Comparison of ENCODE assay signal across 15 cellular contexts in genomic region chr17:7133916-7134315, GRCh38. TPM values are rescaled to one million over a fixed set of nuclear protein-coding genes. Genes with fewer than 3 reads are reported as not detected.
DNase-seq lines count a peak whose midpoint lies in the region; ATAC-seq and TF ChIP-seq lines count a peak whose summit lies in the region.
"Had no signal": no experiment of that assay in that cellular context is flagged by ENCODE, and none has a peak within 500 bp of the region (broad histone marks: within the 10 kb centered on the region; RNA-seq: fewer than 3 reads in every experiment).

No MANE protein-coding gene starts in this region.

- no peaks in the 10 kb centered on the region for H3K9me3 ChIP-seq in thyroid gland

- no peak for TF ChIP-seq CTCF in natural killer cell (IDR thresholded peaks at IDR 0.05)
- TF ChIP-seq CTCF in type B pancreatic cell (conservative IDR thresholded peaks at IDR 0.05) = no peak
- no peak for TF ChIP-seq CTCF in thyroid gland (IDR thresholded peaks at IDR 0.05)

- H3K4me1 ChIP-seq in thyroid gland = peaks cover 3 to 5% of the 10 kb centered on the region in 2 donors

- DNase-seq in natural killer cell treated with Interleukin-12 subunit alpha and Interleukin-12 subunit beta and Interleukin-15 and Interleukin-18, amount 100 ng/mL, for 72 hours (ENCODE audit: low spot score) = no peak
- no peak for DNase-seq in natural killer cell
- DNase-seq in T-cell = no peak
- DNase-seq in islet precursor cell = peak; percentile 57
- no peak for DNase-seq in type B pancreatic cell (ENCODE audit: extremely low spot score, unreplicated experiment)
- no peak for DNase-seq in SW480 (ENCODE audit: low spot score)
- DNase-seq in thyroid gland = no peak
- no peak for DNase-seq in effector memory CD8-positive, alpha-beta T cell
- DNase-seq: activated gamma-delta T cell, brain microvascular endothelial cell, hypothalamus, SIG-M5 had no signal

- H3K4me3 ChIP-seq in thyroid gland (replicated peaks in 1 of 3) = no peak overlapping the region
- H3K4me3 ChIP-seq: GM23248 had no signal

- no peak for ATAC-seq in natural killer cell treated with Interleukin-12 subunit alpha and Interleukin-12 subunit beta and Interleukin-15 and Interleukin-18, amount 100 ng/mL, for 72 hours
- ATAC-seq in natural killer cell (no peak), T-cell (replicated peaks in 1 of 4) (no peak)
- ATAC-seq in effector memory CD8-positive, alpha-beta T cell (replicated peaks) = no peak

- POLR2A ChIA-PET in T-cell (lab: Charles Lee) = interaction anchor here in 1 of 2 donors (0.6 to 1.2 kb wide), 3 partner anchors 17 to 354 kb away, joined by 3 to 12 read pairs (median 7); no protein-coding TSS in a partner anchor

- peak overlapping the region in 1 of 2 donors; percentile 84 for H3K27ac Mint-ChIP-seq in natural killer cell treated with Interleukin-12 subunit alpha and Interleukin-12 subunit beta and Interleukin-15 and Interleukin-18, amount 100 ng/mL, for 72 hours
- H3K27ac Mint-ChIP-seq in natural killer cell (peak overlapping the region in 1 of 2 donors; percentile 33), T-cell (peak overlapping the region in 1 of 2 donors; percentile 49), type B pancreatic cell (peak overlapping the region; percentile 46)
- no peak overlapping the region for H3K27ac Mint-ChIP-seq in effector memory CD8-positive, alpha-beta T cell
- H3K27ac Mint-ChIP-seq: activated CD4-positive, alpha-beta memory T cell treated with anti-CD3 and anti-CD28 coated beads for 36 hours had no signal

- H3K36me3 ChIP-seq in thyroid gland = no peaks in the 10 kb centered on the region
- H3K36me3 ChIP-seq: brain microvascular endothelial cell had no signal

- no peak for TF ChIP-seq POLR2A in thyroid gland (IDR thresholded peaks at IDR 0.05)

- H3K27me3 ChIP-seq in thyroid gland = no peaks in the 10 kb centered on the region

- peaks cover 9 to 10% of the 10 kb centered on the region in 2 donors for H3K27me3 Mint-ChIP-seq in natural killer cell treated with Interleukin-12 subunit alpha and Interleukin-12 subunit beta and Interleukin-15 and Interleukin-18, amount 100 ng/mL, for 72 hours
- H3K27me3 Mint-ChIP-seq in natural killer cell (ENCODE audit: low read depth in 2 of 2) (peaks cover 19 to 32% of the 10 kb centered on the region in 2 donors), T-cell (peaks cover 0 to 5% of the 10 kb centered on the region in 2 donors), type B pancreatic cell (peaks cover 3% of the 10 kb centered on the region)
- peaks cover 4 to 44% of the 10 kb centered on the region in 2 donors for H3K27me3 Mint-ChIP-seq in effector memory CD8-positive, alpha-beta T cell

- CTCF ChIA-PET in T-cell (lab: Charles Lee) = interaction anchor here (0.7 to 3.0 kb wide), 8 partner anchors 81 to 799 kb away, joined by 3 to 48 read pairs (median 4); partner anchors contain the start of genes SLC16A11 (in 1 of the 2) and SLC16A13 (in 1 of the 2)

- no peaks in the 10 kb centered on the region for H3K9me3 Mint-ChIP-seq in natural killer cell treated with Interleukin-12 subunit alpha and Interleukin-12 subunit beta and Interleukin-15 and Interleukin-18, amount 100 ng/mL, for 72 hours
- no peaks in the 10 kb centered on the region for H3K9me3 Mint-ChIP-seq in natural killer cell
- H3K9me3 Mint-ChIP-seq in T-cell = no peaks in the 10 kb centered on the region
- H3K9me3 Mint-ChIP-seq in type B pancreatic cell = no peaks in the 10 kb centered on the region
- H3K9me3 Mint-ChIP-seq in effector memory CD8-positive, alpha-beta T cell = no peaks in the 10 kb centered on the region
- H3K9me3 Mint-ChIP-seq: activated CD4-positive, alpha-beta memory T cell treated with anti-CD3 and anti-CD28 coated beads for 36 hours had no signal

- 76 to 83% methylated on average over 16 to 20 of the region's 20 CpGs for WGBS in thyroid gland, 2 donors

- intact Hi-C loops in natural killer cell (cut with micrococcal nuclease) = no loop called here
- intact Hi-C loops in thyroid gland (cut with DNase I) = no loop called here

- H3K27ac ChIP-seq in thyroid gland = no peak overlapping the region
- H3K27ac ChIP-seq: brain microvascular endothelial cell, GM23248 had no signal

- peaks cover 12 to 23% of the 10 kb centered on the region in 2 donors for H3K4me1 Mint-ChIP-seq in natural killer cell treated with Interleukin-12 subunit alpha and Interleukin-12 subunit beta and Interleukin-15 and Interleukin-18, amount 100 ng/mL, for 72 hours (ENCODE audit: low read depth in 2 of 2)
- H3K4me1 Mint-ChIP-seq in natural killer cell (peaks cover 12 to 13% of the 10 kb centered on the region in 2 donors), T-cell (peaks cover 25 to 32% (median 28%) of the 10 kb centered on the region in 3 donors), type B pancreatic cell (ENCODE audit: unreplicated experiment) (peaks cover 18% of the 10 kb centered on the region)
- H3K4me1 Mint-ChIP-seq in effector memory CD8-positive, alpha-beta T cell (ENCODE audit: low read depth in 2 of 2) = peaks cover 8 to 9% of the 10 kb centered on the region in 2 donors

- H3K36me3 Mint-ChIP-seq in natural killer cell treated with Interleukin-12 subunit alpha and Interleukin-12 subunit beta and Interleukin-15 and Interleukin-18, amount 100 ng/mL, for 72 hours = no peaks in the 10 kb centered on the region
- H3K36me3 Mint-ChIP-seq in natural killer cell (no peaks in the 10 kb centered on the region), T-cell (no peaks in the 10 kb centered on the region), type B pancreatic cell (no peaks in the 10 kb centered on the region)
- H3K36me3 Mint-ChIP-seq in effector memory CD8-positive, alpha-beta T cell (ENCODE audit: insufficient read depth) = no peaks in the 10 kb centered on the region
- H3K36me3 Mint-ChIP-seq: activated CD4-positive, alpha-beta memory T cell treated with anti-CD3 and anti-CD28 coated beads for 36 hours had no signal

- H3K4me3 Mint-ChIP-seq in natural killer cell treated with Interleukin-12 subunit alpha and Interleukin-12 subunit beta and Interleukin-15 and Interleukin-18, amount 100 ng/mL, for 72 hours = peak overlapping the region; percentile 41
- H3K4me3 Mint-ChIP-seq in natural killer cell (no peak overlapping the region), T-cell (peak overlapping the region in 2 of 3 donors; percentile 65 to 68), type B pancreatic cell (no peak overlapping the region)
- no peak overlapping the region for H3K4me3 Mint-ChIP-seq in effector memory CD8-positive, alpha-beta T cell

RNA-seq across cellular contexts. Expression of gene ASGR2, which starts 19.3 kb away (rescaled TPM):
- under 1 TPM in 1 of 2 donors, not detected in 1; 0.33 TPM for total RNA-seq in natural killer cell treated with Interleukin-12 subunit alpha and Interleukin-12 subunit beta and Interleukin-15 and Interleukin-18, amount 100 ng/mL, for 72 hours
- total RNA-seq in natural killer cell (1 to 10 TPM in 1 of 3 donors, under 1 TPM in 1, not detected in 1; 0.88 to 2.3 TPM), T-cell (under 1 TPM in 4 of 5 donors, not detected in 1; 0.25 to 0.55 (median 0.47) TPM), type B pancreatic cell (ENCODE audit: low replicate concordance) (0.82 and 1.3 TPM in 2 replicates), thyroid gland (1 to 10 TPM in 1 of 4 donors, not detected in 3; 1.0 TPM)
- total RNA-seq: activated CD4-positive, alpha-beta memory T cell treated with anti-CD3 and anti-CD28 coated beads for 36 hours; GM23248; urinary bladder had no signal

RNA-seq across cellular contexts. Expression of gene ASGR1, which starts 45.3 kb away (rescaled TPM):
- total RNA-seq in natural killer cell treated with Interleukin-12 subunit alpha and Interleukin-12 subunit beta and Interleukin-15 and Interleukin-18, amount 100 ng/mL, for 72 hours = under 1 TPM in 1 of 2 donors, not detected in 1; 0.95 TPM
- total RNA-seq in natural killer cell = 1 to 10 TPM in 1 of 3 donors, under 1 TPM in 1, not detected in 1; 0.35 to 1.4 TPM
- 1 to 10 TPM in 2 of 5 donors, under 1 TPM in 3; 0.60 to 1.8 (median 0.82) TPM for total RNA-seq in T-cell
- 7.5 and 9.7 TPM in 2 replicates for total RNA-seq in type B pancreatic cell (ENCODE audit: low replicate concordance)
- 1 to 10 TPM in 3 of 4 donors, not detected in 1; 3.0 to 6.5 (median 3.3) TPM for total RNA-seq in thyroid gland

RNA-seq across cellular contexts. Expression of gene CLEC10A, which starts 53.9 kb away (rescaled TPM):
- total RNA-seq in natural killer cell treated with Interleukin-12 subunit alpha and Interleukin-12 subunit beta and Interleukin-15 and Interleukin-18, amount 100 ng/mL, for 72 hours = not detected
- total RNA-seq in natural killer cell (1 to 10 TPM in 2 of 3 donors, under 1 TPM in 1; 0.54 to 2.2 (median 1.8) TPM), T-cell (not detected), type B pancreatic cell (ENCODE audit: low replicate concordance) (not detected in 2 replicates), thyroid gland (1 to 10 TPM in 3 of 4 donors, under 1 TPM in 1; 0.59 to 3.9 (median 2.1) TPM)
- total RNA-seq: activated CD4-positive, alpha-beta memory T cell treated with anti-CD3 and anti-CD28 coated beads for 36 hours; GM23248 had no signal

Comparison
In these comparisons a context has a peak if more than half of its experiments do, and no peak if none do; other contexts are left out.
1. H3K4me3 Mint-ChIP-seq: peak in natural killer cell treated with Interleukin-12 subunit alpha and Interleukin-12 subunit beta and Interleukin-15 and Interleukin-18, amount 100 ng/mL, for 72 hours (single experiment) and T-cell (2 of 3); none in natural killer cell (single experiment), type B pancreatic cell (single experiment) and effector memory CD8-positive, alpha-beta T cell (0 of 2).